In the genomic region with DNA sequence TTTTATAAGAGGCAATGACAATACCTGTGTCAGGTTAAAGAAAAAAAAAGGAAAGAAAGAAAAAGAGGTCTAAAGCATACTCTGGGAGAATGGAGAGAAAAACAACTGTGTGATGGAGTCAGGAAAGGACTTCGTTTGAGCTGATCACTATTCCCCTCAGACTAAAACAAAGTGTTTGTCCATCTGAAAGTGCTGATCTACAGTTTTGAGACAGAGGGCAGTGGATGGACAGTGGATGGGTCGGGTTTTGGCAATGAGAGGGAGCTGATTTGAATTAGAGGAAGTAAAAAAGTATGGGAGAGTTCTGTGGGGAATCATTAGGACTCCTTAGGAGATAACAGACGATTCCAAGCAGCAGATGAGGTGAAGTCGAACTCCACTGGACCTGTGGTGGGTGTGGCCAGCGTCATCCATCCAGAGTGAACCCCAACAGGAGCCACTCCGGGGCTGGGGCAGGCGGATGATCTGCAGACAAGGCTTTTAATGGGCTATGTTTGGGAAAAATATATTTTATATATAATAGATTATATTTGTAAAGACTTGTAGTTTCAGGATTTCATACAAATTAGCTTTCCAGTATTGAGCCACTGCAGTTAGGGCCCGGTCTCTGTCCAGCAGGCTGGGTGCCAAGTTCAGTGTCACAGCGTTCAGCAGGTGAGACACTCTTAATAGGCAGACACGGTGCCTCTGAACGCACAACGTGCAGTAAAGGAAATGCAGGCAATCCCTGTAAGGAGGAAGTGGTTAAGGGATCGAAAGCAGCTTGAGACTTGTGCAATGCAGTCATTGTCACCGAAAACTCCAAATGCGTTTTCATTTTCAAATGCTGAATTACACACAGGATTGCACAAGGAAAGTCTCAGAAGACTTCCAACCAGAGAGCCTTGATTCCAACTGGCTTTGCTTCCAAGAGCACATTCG, we compare ENCODE assay signal across 9 cellular contexts.
DNase-seq lines count a peak whose midpoint lies in the region; ATAC-seq, FAIRE-seq and TF ChIP-seq lines count a peak whose summit lies in the region.
"Had no signal": no experiment of that assay in that cellular context is flagged by ENCODE, and none has a peak within 500 bp of the region (broad histone marks: within the 10 kb centered on the region; RNA-seq: fewer than 3 reads in every experiment).

No MANE protein-coding gene starts in this region.

- H3K27me3 Mint-ChIP-seq in naive B cell = peaks cover 0 to 25% (median 5%) of the 10 kb centered on the region in 3 donors

- no peaks in the 10 kb centered on the region for H3K79me2 ChIP-seq in DOHH2 (ENCODE audit: control insufficient read depth, low read length)
- no peaks in the 10 kb centered on the region for H3K79me2 ChIP-seq in SK-N-SH (ENCODE audit: insufficient read depth)

- POLR2A ChIA-PET in SK-N-SH (lab: Yijun Ruan, JAX) = no interaction called here

- H3K36me3 Mint-ChIP-seq in naive B cell = no peaks in the 10 kb centered on the region

- H4K20me1 ChIP-seq in DOHH2 (ENCODE audit: control insufficient read depth, insufficient read depth, low read depth, low read length) = no peaks in the 10 kb centered on the region
- H4K20me1 ChIP-seq in SK-N-SH (ENCODE audit: insufficient read depth) = no peaks in the 10 kb centered on the region

- no peak overlapping the region for H3K27ac ChIP-seq in DOHH2 (ENCODE audit: low read depth, low read length)
- peak overlapping the region in 1 of 2 experiments; percentile 60; a peak in 2 of 4 replicates for H3K27ac ChIP-seq in SK-N-SH (ENCODE audit: low read depth in 2 of 2, low read length in 1 of 2)
- H3K27ac ChIP-seq: VCaP had no signal

- H3K27me3 ChIP-seq in DOHH2 (ENCODE audit: control insufficient read depth, low read length) = no peaks in the 10 kb centered on the region
- no peaks in the 10 kb centered on the region for H3K27me3 ChIP-seq in SK-N-SH (ENCODE audit: insufficient read depth)
- no peaks in the 10 kb centered on the region for H3K27me3 ChIP-seq in bronchial epithelial cell (ENCODE audit: control insufficient read depth, insufficient read depth, low read length)

- ATAC-seq in GM19467 (IDR thresholded peaks at IDR 0.05; ENCODE audit: unreplicated experiment) = peak; percentile 100
- peak; percentile 100 for ATAC-seq in HG03469 (IDR thresholded peaks at IDR 0.05; ENCODE audit: unreplicated experiment)
- ATAC-seq in naive B cell (ENCODE audit: low read depth in 2 of 2) = peak; percentile 95 to 97

- DNase-seq in SK-N-SH (no peak), bronchial epithelial cell (ENCODE audit: low read depth) (peak; percentile 65), naive B cell (peak; percentile 25), NCI-H1092 (lab: John Stamatoyannopoulos, UW) (no peak), RKO (ENCODE audit: low spot score) (no peak)

- CTCF ChIA-PET in SK-N-SH (lab: Yijun Ruan, JAX) = no interaction called here

- TF ChIP-seq RAD21 in SK-N-SH (IDR thresholded peaks at IDR 0.05; ENCODE audit: low read length) = no peak

- peak overlapping the region; percentile 57 for H3K4me3 ChIP-seq in DOHH2 (ENCODE audit: low read length)
- peak overlapping the region; percentile 41 to 62 for H3K4me3 ChIP-seq in SK-N-SH (ENCODE audit: low read depth in 2 of 2, low read length in 1 of 2)
- H3K4me3 ChIP-seq in bronchial epithelial cell (ENCODE audit: low read depth, low read length) = no peak overlapping the region

- H3K9me3 Mint-ChIP-seq in naive B cell = peaks cover 0 to 7% (median 0%) of the 10 kb centered on the region in 7 donors

- H3K9me2 ChIP-seq in DOHH2 (replicated peaks; ENCODE audit: control insufficient read depth, low read length) = no peaks in the 10 kb centered on the region
- no peaks in the 10 kb centered on the region for H3K9me2 ChIP-seq in SK-N-SH

- H3K9ac ChIP-seq in SK-N-SH = peak overlapping the region; percentile 56; the same call in 1 of the 2 replicates

- peaks cover 11 to 20% (median 19%) of the 10 kb centered on the region in 3 donors for H3K4me1 Mint-ChIP-seq in naive B cell

- no peak for TF ChIP-seq EP300 in SK-N-SH (IDR thresholded peaks at IDR 0.05; ENCODE audit: borderline replicate concordance in 1 of 2, low read depth in 1 of 2, low read length in 1 of 2)

- no peaks in the 10 kb centered on the region for H3K36me3 ChIP-seq in DOHH2 (ENCODE audit: control insufficient read depth, low read length)
- no peaks in the 10 kb centered on the region for H3K36me3 ChIP-seq in SK-N-SH (replicated peaks in 1 of 2; ENCODE audit: control insufficient read depth in 1 of 2, insufficient read depth in 2 of 2, low read length in 1 of 2)
- no peaks in the 10 kb centered on the region for H3K36me3 ChIP-seq in bronchial epithelial cell (ENCODE audit: control insufficient read depth, insufficient read depth, low read length)

- FAIRE-seq in bronchial epithelial cell (lab: Jason Lieb, UNC) = no peak

- H3K9me3 ChIP-seq in DOHH2 (ENCODE audit: control insufficient read depth, insufficient read depth, low read length) (no peaks in the 10 kb centered on the region), SK-N-SH (no peaks in the 10 kb centered on the region)

- peak overlapping the region; percentile 20 to 80 (median 74) for H3K4me3 Mint-ChIP-seq in naive B cell

- H3F3A ChIP-seq in DOHH2 (ENCODE audit: control insufficient read depth, insufficient read depth) = no peaks in the 10 kb centered on the region
- peaks cover 11% of the 10 kb centered on the region for H3F3A ChIP-seq in SK-N-SH (replicated peaks; ENCODE audit: insufficient read depth)

- H3K27ac Mint-ChIP-seq in naive B cell = peak overlapping the region in 3 of 6 donors; percentile 66 to 82 (median 69)

- TF ChIP-seq CTCF in DOHH2 (IDR thresholded peaks at IDR 0.05; ENCODE audit: low read depth, low read length, poor library complexity, severe bottlenecking) (no peak), SK-N-SH (IDR thresholded peaks at IDR 0.05) (0 out of 2 replicates have a peak, but pooled peaks have one; percentile 12), bronchial epithelial cell (IDR thresholded peaks at IDR 0.05; ENCODE audit: insufficient read depth, low read length, severe bottlenecking) (no peak)

- peak overlapping the region; percentile 93 for H2AFZ ChIP-seq in SK-N-SH (ENCODE audit: low read depth)

- WGBS in SK-N-SH (ENCODE audit: low lambda C conversion rate) = 3% methylated on average over 16 of the region's 16 CpGs

- H3K4me1 ChIP-seq in DOHH2 (ENCODE audit: control insufficient read depth, low read length) (peaks cover 13% of the 10 kb centered on the region), SK-N-SH (ENCODE audit: control insufficient read depth in 1 of 2, insufficient read depth in 2 of 2, low read depth in 1 of 2, low read length in 1 of 2) (no peaks in the 10 kb centered on the region; a peak in 1 of 4 replicates)

- peak overlapping the region; percentile 90 for H3K4me2 ChIP-seq in DOHH2 (ENCODE audit: low read length)
- H3K4me2 ChIP-seq in SK-N-SH = peak overlapping the region; percentile 79

TF ChIP-seq in SK-N-SH, 30 proteins besides CTCF, POLR2A, EP300 and RAD21:
- TF ChIP-seq, protein P1, sequence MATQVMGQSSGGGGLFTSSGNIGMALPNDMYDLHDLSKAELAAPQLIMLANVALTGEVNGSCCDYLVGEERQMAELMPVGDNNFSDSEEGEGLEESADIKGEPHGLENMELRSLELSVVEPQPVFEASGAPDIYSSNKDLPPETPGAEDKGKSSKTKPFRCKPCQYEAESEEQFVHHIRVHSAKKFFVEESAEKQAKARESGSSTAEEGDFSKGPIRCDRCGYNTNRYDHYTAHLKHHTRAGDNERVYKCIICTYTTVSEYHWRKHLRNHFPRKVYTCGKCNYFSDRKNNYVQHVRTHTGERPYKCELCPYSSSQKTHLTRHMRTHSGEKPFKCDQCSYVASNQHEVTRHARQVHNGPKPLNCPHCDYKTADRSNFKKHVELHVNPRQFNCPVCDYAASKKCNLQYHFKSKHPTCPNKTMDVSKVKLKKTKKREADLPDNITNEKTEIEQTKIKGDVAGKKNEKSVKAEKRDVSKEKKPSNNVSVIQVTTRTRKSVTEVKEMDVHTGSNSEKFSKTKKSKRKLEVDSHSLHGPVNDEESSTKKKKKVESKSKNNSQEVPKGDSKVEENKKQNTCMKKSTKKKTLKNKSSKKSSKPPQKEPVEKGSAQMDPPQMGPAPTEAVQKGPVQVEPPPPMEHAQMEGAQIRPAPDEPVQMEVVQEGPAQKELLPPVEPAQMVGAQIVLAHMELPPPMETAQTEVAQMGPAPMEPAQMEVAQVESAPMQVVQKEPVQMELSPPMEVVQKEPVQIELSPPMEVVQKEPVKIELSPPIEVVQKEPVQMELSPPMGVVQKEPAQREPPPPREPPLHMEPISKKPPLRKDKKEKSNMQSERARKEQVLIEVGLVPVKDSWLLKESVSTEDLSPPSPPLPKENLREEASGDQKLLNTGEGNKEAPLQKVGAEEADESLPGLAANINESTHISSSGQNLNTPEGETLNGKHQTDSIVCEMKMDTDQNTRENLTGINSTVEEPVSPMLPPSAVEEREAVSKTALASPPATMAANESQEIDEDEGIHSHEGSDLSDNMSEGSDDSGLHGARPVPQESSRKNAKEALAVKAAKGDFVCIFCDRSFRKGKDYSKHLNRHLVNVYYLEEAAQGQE (IDR thresholded peaks at IDR 0.05; ENCODE audit: low read depth, low read length) = peak; percentile 78; the same call in 1 of the 2 replicates
- TF ChIP-seq, protein P2, sequence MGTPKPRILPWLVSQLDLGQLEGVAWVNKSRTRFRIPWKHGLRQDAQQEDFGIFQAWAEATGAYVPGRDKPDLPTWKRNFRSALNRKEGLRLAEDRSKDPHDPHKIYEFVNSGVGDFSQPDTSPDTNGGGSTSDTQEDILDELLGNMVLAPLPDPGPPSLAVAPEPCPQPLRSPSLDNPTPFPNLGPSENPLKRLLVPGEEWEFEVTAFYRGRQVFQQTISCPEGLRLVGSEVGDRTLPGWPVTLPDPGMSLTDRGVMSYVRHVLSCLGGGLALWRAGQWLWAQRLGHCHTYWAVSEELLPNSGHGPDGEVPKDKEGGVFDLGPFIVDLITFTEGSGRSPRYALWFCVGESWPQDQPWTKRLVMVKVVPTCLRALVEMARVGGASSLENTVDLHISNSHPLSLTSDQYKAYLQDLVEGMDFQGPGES (IDR thresholded peaks at IDR 0.05; ENCODE audit: low read depth, low read length) = no peak

Comparison
In these comparisons a context has a peak if more than half of its experiments do, and no peak if none do; other contexts are left out.
1. DNase-seq: peak in bronchial epithelial cell (single experiment) and naive B cell (single experiment); none in SK-N-SH (single experiment), NCI-H1092 (single experiment) and RKO (single experiment).
2. Peak in every context shown above with its lines, with median percentiles within 50 percentile points of each other: ATAC-seq.